1 cellular context compared by ENCODE assay signal in genomic region chr6:50087231-50087954, GRCh38.
A peak's percentile ranks its signal among the peaks of the same experiment; 100 is the strongest.
TF ChIP-seq lines count a peak whose summit lies in the region.

No MANE protein-coding gene starts in this region.

TF ChIP-seq in SK-N-SH, 30 proteins besides CTCF, POLR2A, EP300 and RAD21 (continued from another document):
- TF ChIP-seq RXRA (IDR thresholded peaks at IDR 0.05; ENCODE audit: borderline replicate concordance, low read depth) (no peak), POLR2AphosphoS5 (IDR thresholded peaks at IDR 0.05; ENCODE audit: low read depth, low read length) (no peak), TEAD4 (IDR thresholded peaks at IDR 0.05; ENCODE audit: borderline replicate concordance, insufficient read depth) (0 out of 2 replicates have a peak, but pooled peaks have one; percentile 40), RFX5 (IDR thresholded peaks at IDR 0.05; ENCODE audit: low read length) (no peak), FOSL2 (IDR thresholded peaks at IDR 0.05; ENCODE audit: borderline replicate concordance, low read depth) (peak; percentile 50; the same call in 1 of the 2 replicates), MEF2A (IDR thresholded peaks at IDR 0.05; ENCODE audit: borderline replicate concordance, low read depth) (no peak), ELF1 (IDR thresholded peaks at IDR 0.05) (no peak), SMC3 (IDR thresholded peaks at IDR 0.05; ENCODE audit: low read depth, low read length) (no peak), YY1 (IDR thresholded peaks at IDR 0.05; ENCODE audit: low read depth) (no peak), USF1 (IDR thresholded peaks at IDR 0.05; ENCODE audit: borderline replicate concordance, low read depth) (no peak), RCOR1 (IDR thresholded peaks at IDR 0.05; ENCODE audit: low read length) (no peak), TAF1 (IDR thresholded peaks at IDR 0.05; ENCODE audit: borderline replicate concordance, low read depth, low read length) (no peak), CHD2 (IDR thresholded peaks at IDR 0.05; ENCODE audit: low read length, partially characterized antibody) (no peak), TCF12 (IDR thresholded peaks at IDR 0.05) (peak; percentile 52), USF2 (IDR thresholded peaks at IDR 0.05; ENCODE audit: borderline replicate concordance, low read depth, low read length) (no peak), JUND (IDR thresholded peaks at IDR 0.05) (peak; percentile 64; the same call in 1 of the 2 replicates), GATA2 (CRISPR knock-in tag; IDR thresholded peaks at IDR 0.05) (no peak), NFIC (IDR thresholded peaks at IDR 0.05; ENCODE audit: borderline replicate concordance) (peak; percentile 20; the same call in 1 of the 2 replicates), MAX (IDR thresholded peaks at IDR 0.05; ENCODE audit: low read depth) (no peak), FOXJ3 (CRISPR knock-in tag; IDR thresholded peaks at IDR 0.05) (no peak), SIN3A (IDR thresholded peaks at IDR 0.05; ENCODE audit: borderline replicate concordance, low read depth, low read length) (no peak), MXI1 (IDR thresholded peaks at IDR 0.05; ENCODE audit: low read depth, low read length) (no peak), PBX3 (IDR thresholded peaks at IDR 0.05) (0 out of 2 replicates have a peak, but pooled peaks have one; percentile 7), FOXM1 (IDR thresholded peaks at IDR 0.05; ENCODE audit: low read depth) (no peak), REST (IDR thresholded peaks at IDR 0.05; ENCODE audit: low read depth, low read length) (no peak), NRF1 (IDR thresholded peaks at IDR 0.05; ENCODE audit: low read depth, low read length) (no peak), ZBTB33 (IDR thresholded peaks at IDR 0.05; ENCODE audit: borderline replicate concordance, low read depth) (no peak), GABPA (IDR thresholded peaks at IDR 0.05; ENCODE audit: low read depth) (no peak)
